13 cellular contexts compared by ENCODE assay signal in the genomic region with DNA sequence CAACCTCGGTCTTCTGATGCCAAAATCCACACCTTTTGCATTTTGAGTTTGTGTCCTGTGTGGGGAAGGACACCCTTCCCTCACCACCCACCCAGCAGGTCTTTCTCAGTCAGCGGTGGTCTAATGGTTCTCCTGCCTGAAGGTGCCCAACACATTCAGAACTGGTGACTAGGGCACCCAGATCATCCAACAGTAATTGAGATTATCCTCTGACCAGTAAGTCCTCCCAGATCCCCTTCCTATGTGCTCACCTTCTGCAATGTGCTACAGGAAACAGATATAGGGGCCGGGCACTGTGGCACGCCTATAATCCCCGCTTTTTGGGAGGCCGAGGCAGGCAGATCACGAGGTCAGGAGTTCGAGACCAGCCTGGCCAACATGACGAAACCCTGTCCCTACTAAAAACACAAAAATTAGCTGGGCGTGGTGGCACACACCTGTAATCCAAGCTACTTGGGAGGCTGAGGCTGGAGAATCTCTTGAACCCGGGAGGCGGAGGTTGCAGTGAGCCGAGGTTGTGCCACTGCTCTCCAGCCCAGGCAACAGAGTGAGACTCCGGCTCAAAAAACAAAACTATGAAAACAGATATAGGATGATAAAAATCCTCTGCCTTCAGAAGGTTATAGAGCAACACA.
"Had no signal": no experiment of that assay in that cellular context is flagged by ENCODE, and none has a peak within 500 bp of the region (broad histone marks: within the 10 kb centered on the region; RNA-seq: fewer than 3 reads in every experiment).

No MANE protein-coding gene starts in this region.

- H3K27ac ChIP-seq: brain microvascular endothelial cell, vagina had no signal

- ATAC-seq: activated CD4-positive, alpha-beta T cell treated with anti-CD3 and anti-CD28 coated beads for 36 hours; WTC11 had no signal

- H3K27me3 ChIP-seq: vagina had no signal

- H3K9me3 ChIP-seq: vagina had no signal

- DNase-seq: activated CD4-positive, alpha-beta T cell treated with anti-CD3 and anti-CD28 coated beads for 36 hours; activated CD4-positive, alpha-beta T cell treated with anti-CD3 and anti-CD28 coated beads, Interleukin-2, amount 50 U/mL, for 48 hours; activated gamma-delta T cell; brain microvascular endothelial cell; effector memory CD4-positive, alpha-beta T cell; left ventricle myocardium superior; mammary epithelial cell; midbrain; stimulated activated CD4-positive, alpha-beta T cell treated with anti-CD3 and anti-CD28 coated beads, Interleukin-4, amount 100 ng/mL, for 24 hours; stimulated activated naive CD4-positive, alpha-beta T cell treated with Interleukin-2 at 50 U/mL for 16 hours; T-helper 9 cell had no signal

- H3K4me3 ChIP-seq: vagina had no signal

- H3K36me3 ChIP-seq: brain microvascular endothelial cell, vagina had no signal

- H3K4me1 ChIP-seq: vagina had no signal
